6 cellular contexts compared by ENCODE assay signal in genomic region chr11:66543263-66544107, GRCh38. TPM values are rescaled to one million over a fixed set of nuclear protein-coding genes. Genes with fewer than 3 reads are reported as not detected.
DNase-seq lines count a peak whose midpoint lies in the region; TF ChIP-seq lines count a peak whose summit lies in the region.

No MANE protein-coding gene starts in this region.

- TF ChIP-seq POLR2A in esophagus muscularis mucosa (IDR thresholded peaks at IDR 0.05; ENCODE audit: low read depth) (no peak), suprapubic skin (IDR thresholded peaks at IDR 0.05) (no peak)

- DNase-seq in GM10266 (ENCODE audit: extremely low spot score) (peak; percentile 73), esophagus muscularis mucosa (ENCODE audit: extremely low spot score) (no peak), MG63 (no peak), suprapubic skin (ENCODE audit: low spot score in 2 of 2) (no peak)
- peak in 3 of 4 experiments; percentile 13 to 57 (median 54) for DNase-seq in activated CD4-positive, CD25-positive, alpha-beta regulatory T cell (lab: John Stamatoyannopoulos, UW)
- DNase-seq in stimulated activated CD4-positive, alpha-beta T cell treated with anti-CD3 and anti-CD28 coated beads, Interleukin-4, amount 100 ng/mL, for 4 hours = peak; percentile 33 to 38

- no peaks in the 10 kb centered on the region for H3K27me3 ChIP-seq in esophagus muscularis mucosa
- no peaks in the 10 kb centered on the region for H3K27me3 ChIP-seq in MG63
- no peaks in the 10 kb centered on the region for H3K27me3 ChIP-seq in suprapubic skin

- H3K36me3 ChIP-seq in esophagus muscularis mucosa (peaks cover 0 to 50% (median 40%) of the 10 kb centered on the region in 4 donors), MG63 (no peaks in the 10 kb centered on the region; the same call in 1 of the 2 replicates), suprapubic skin (peaks cover 33% of the 10 kb centered on the region)

- H3K9me3 ChIP-seq in esophagus muscularis mucosa = no peaks in the 10 kb centered on the region
- no peaks in the 10 kb centered on the region for H3K9me3 ChIP-seq in MG63
- H3K9me3 ChIP-seq in suprapubic skin = no peaks in the 10 kb centered on the region

- H3K4me3 ChIP-seq in esophagus muscularis mucosa (peak overlapping the region in 1 of 4 donors; percentile 3), MG63 (no peak overlapping the region), suprapubic skin (no peak overlapping the region)

- H3K4me1 ChIP-seq in esophagus muscularis mucosa = peaks cover 28 to 48% (median 38%) of the 10 kb centered on the region in 4 donors
- H3K4me1 ChIP-seq in suprapubic skin = peaks cover 36% of the 10 kb centered on the region

- H3K27ac ChIP-seq in esophagus muscularis mucosa (replicated peaks in 1 of 4) (peak overlapping the region in 3 of 4 donors; percentile 16 to 56 (median 31)), suprapubic skin (no peak overlapping the region)

- WGBS in esophagus muscularis mucosa = 50% methylated on average over 8 of the region's 26 CpGs
- 53% methylated on average over 10 of the region's 26 CpGs for WGBS in suprapubic skin

- TF ChIP-seq EP300 in esophagus muscularis mucosa (IDR thresholded peaks at IDR 0.05) = no peak
- TF ChIP-seq EP300 in suprapubic skin (IDR thresholded peaks at IDR 0.05) = no peak

- intact Hi-C loops in esophagus muscularis mucosa (cut with DNase I) = no loop called here

- TF ChIP-seq CTCF in GM10266 (IDR thresholded peaks at IDR 0.05; ENCODE audit: control insufficient read depth, insufficient read depth, low read depth, missing control alignments) (peak; percentile 76), esophagus muscularis mucosa (IDR thresholded peaks at IDR 0.05) (peak; percentile 19 to 49 (median 29)), suprapubic skin (IDR thresholded peaks at IDR 0.05) (no peak)

RNA-seq across cellular contexts. Expression of gene ZDHHC24, which starts 2.4 kb away (rescaled TPM):
- total RNA-seq in esophagus muscularis mucosa (10 to 100 TPM in 2 of 4 donors, 1 to 10 TPM in 2; 7.6 to 16.2 (median 12.2) TPM), suprapubic skin (10 to 100 TPM; 13.9 to 37.2 (median 15.3) TPM)
- 21.8 and 22.9 TPM in 2 replicates for total RNA-seq in MG63 (2014; rRNA removed; shearing (Covaris generic); ENCODE audit: low replicate concordance)

RNA-seq across cellular contexts. Expression of gene ACTN3, which starts 3.2 kb away (rescaled TPM):
- total RNA-seq in esophagus muscularis mucosa (not detected), suprapubic skin (not detected)
- not detected in 2 replicates for total RNA-seq in MG63 (2014; rRNA removed; shearing (Covaris generic); ENCODE audit: low replicate concordance)

RNA-seq across cellular contexts. Expression of gene CTSF, which starts 24.9 kb away (rescaled TPM):
- total RNA-seq in esophagus muscularis mucosa (100 to 1,000 TPM in 2 of 4 donors, 10 to 100 TPM in 2; 73.1 to 112 (median 96.6) TPM), suprapubic skin (100 to 1,000 TPM in 1 of 4 donors, 10 to 100 TPM in 3; 61.6 to 114 (median 83.2) TPM)
- total RNA-seq in MG63 (2014; rRNA removed; shearing (Covaris generic); ENCODE audit: low replicate concordance) = 13.0 and 17.7 TPM in 2 replicates

RNA-seq across cellular contexts. Expression of gene BBS1, which starts 33.0 kb away (rescaled TPM):
- total RNA-seq in esophagus muscularis mucosa (10 to 100 TPM; 68.1 to 78.5 (median 73.1) TPM), suprapubic skin (10 to 100 TPM; 35.5 to 85.2 (median 57.0) TPM)
- total RNA-seq in MG63 (2014; rRNA removed; shearing (Covaris generic); ENCODE audit: low replicate concordance) = 7.7 and 14.7 TPM in 2 replicates

RNA-seq across cellular contexts. Expression of gene CCDC87, which starts 49.4 kb away (rescaled TPM):
- total RNA-seq in esophagus muscularis mucosa (under 1 TPM; 0.17 to 0.83 (median 0.46) TPM), suprapubic skin (under 1 TPM in 2 of 4 donors, not detected in 2; 0.30 to 0.55 TPM)
- total RNA-seq in MG63 (2014; rRNA removed; shearing (Covaris generic); ENCODE audit: low replicate concordance) = not detected in 2 replicates

Comparison
In these comparisons a context has a peak if more than half of its experiments do, and no peak if none do; other contexts are left out.
1. DNase-seq: peak in GM10266 (single experiment), activated CD4-positive, CD25-positive, alpha-beta regulatory T cell (3 of 4) and stimulated activated CD4-positive, alpha-beta T cell treated with anti-CD3 and anti-CD28 coated beads, Interleukin-4, amount 100 ng/mL, for 4 hours (2 of 2); none in esophagus muscularis mucosa (single experiment), MG63 (single experiment) and suprapubic skin (0 of 2).
2. CTCF ChIP-seq: peak in GM10266 (single experiment) and esophagus muscularis mucosa (3 of 3); none in suprapubic skin (0 of 2).